In genomic region chr7:43071604-43072003, GRCh38 we compare ENCODE assay signal across 10 cellular contexts. TPM values are rescaled to one million over a fixed set of nuclear protein-coding genes. Genes with fewer than 3 reads are reported as not detected.
DNase-seq lines count a peak whose midpoint lies in the region; ATAC-seq, FAIRE-seq and TF ChIP-seq lines count a peak whose summit lies in the region.
"Had no signal": no experiment of that assay in that cellular context is flagged by ENCODE, and none has a peak within 500 bp of the region (broad histone marks: within the 10 kb centered on the region; RNA-seq: fewer than 3 reads in every experiment).

No MANE protein-coding gene starts in this region.

- no TSS peak for BruUV-seq in HCT116 (replicated peaks; lab: Mats Ljungman, UMichigan)

- CTCF ChIA-PET in HCT116 (lab: Charles Lee), result interaction anchor here (0.7 to 1.4 kb wide), 4 partner anchors 8 to 368 kb away, joined by 3 to 7 read pairs (median 4); no protein-coding TSS in a partner anchor

- no peak for TF ChIP-seq POLR2A in HCT116 (IDR thresholded peaks at IDR 0.05; ENCODE audit: borderline replicate concordance, extremely low read depth, insufficient read depth, insufficient read length)

- peak overlapping the region; percentile 75 for H2AFZ ChIP-seq in HCT116 (ENCODE audit: low read depth, low read length, poor library complexity, severe bottlenecking)

- POLR2A ChIA-PET in HCT116 (lab: Charles Lee), result no interaction called here

- H3K4me3 ChIP-seq in HCT116 (replicated peaks in 1 of 2; ENCODE audit: low read depth in 1 of 2, low read length in 2 of 2) (no peak overlapping the region), WI38 (ENCODE audit: low read depth, low read length) (no peak overlapping the region), heart right ventricle (no peak overlapping the region)

- no peaks in the 10 kb centered on the region for H4K20me1 ChIP-seq in HCT116 (ENCODE audit: insufficient read depth)

- peak; percentile 37 for TF ChIP-seq RAD21 in HCT116 (IDR thresholded peaks at IDR 0.05; ENCODE audit: low read depth)

- WGBS in heart right ventricle, 2 donors, result 37 to 38% methylated on average over 7 of the region's 7 CpGs

- no peaks in the 10 kb centered on the region for H3K4me1 ChIP-seq in HCT116 (ENCODE audit: control insufficient read depth in 1 of 2, insufficient read depth in 2 of 2, low read length in 2 of 2)
- H3K4me1 ChIP-seq in heart right ventricle, result no peaks in the 10 kb centered on the region

- H3K9me2 ChIP-seq in HCT116 (ENCODE audit: insufficient read depth), result no peaks in the 10 kb centered on the region

- H3K36me3 ChIP-seq in HCT116 (ENCODE audit: control insufficient read depth in 1 of 2, insufficient read depth in 2 of 2, low read length in 2 of 2) (no peaks in the 10 kb centered on the region), heart right ventricle (no peaks in the 10 kb centered on the region)

- TF ChIP-seq CTCF in HCT116 (IDR thresholded peaks at IDR 0.05 in 2 of 3, conservative IDR thresholded peaks at IDR 0.05 in 1 of 3; ENCODE audit: borderline replicate concordance in 1 of 3, insufficient read depth in 1 of 3, low read depth in 2 of 3, low read length in 2 of 3) (peak; percentile 23 to 82 (median 76); a peak in 4 of 6 replicates), WI38 (IDR thresholded peaks at IDR 0.05; ENCODE audit: low read depth, low read length) (peak; percentile 38), heart right ventricle (IDR thresholded peaks at IDR 0.05) (peak in 3 of 9 donors; percentile 20 to 31 (median 23))

- H3K4me2 ChIP-seq in HCT116 (ENCODE audit: low read length), result no peak overlapping the region

- RAD21 ChIA-PET in HCT116 (lab: Charles Lee; ENCODE audit: low non-redundant PET in 1 of 2, low total read pairs in 2 of 2, uncharacterized antibody in 2 of 2, unreplicated experiment in 2 of 2), result no interaction called here

- intact Hi-C loops in HCT116 (cut with micrococcal nuclease) (loop anchor here (5.0 kb wide), 1 partner anchor 191 kb away; no protein-coding TSS in a partner anchor), heart right ventricle (cut with DNase I) (no loop called here)

- H3K9me3 ChIP-seq in HCT116 (ENCODE audit: control insufficient read depth in 1 of 2, insufficient read depth in 1 of 2, low read depth in 1 of 2, low read length in 2 of 2) (no peaks in the 10 kb centered on the region), heart right ventricle (peaks cover 0 to 4% (median 0%) of the 10 kb centered on the region in 11 donors)

- no peaks in the 10 kb centered on the region for H3K27me3 ChIP-seq in HCT116 (ENCODE audit: insufficient read depth, low read length)
- H3K27me3 ChIP-seq in heart right ventricle, result peaks cover 0 to 44% (median 6%) of the 10 kb centered on the region in 7 donors

- no peak for FAIRE-seq in RCC 7860 (lab: Jason Lieb, UNC)

- no peaks in the 10 kb centered on the region for H3K79me2 ChIP-seq in HCT116 (ENCODE audit: insufficient read depth, low read length)

- no peak overlapping the region for H3K9ac ChIP-seq in HCT116 (ENCODE audit: low read length)

- ATAC-seq in HCT116 (peak; percentile 90), heart right ventricle (no peak), HG02840 (IDR thresholded peaks at IDR 0.05; ENCODE audit: low FRiP score, unreplicated experiment) (no peak)

- DNase-seq in CD1c-positive myeloid dendritic cell (ENCODE audit: extremely low spot score) (peak; percentile 13), HCT116 (ENCODE audit: low read depth, low spot score) (peak; percentile 12), left kidney (ENCODE audit: low read depth, low spot score) (peak; percentile 75), heart right ventricle (no peak), RCC 7860 (ENCODE audit: low spot score) (no peak), activated gamma-delta T cell treated with Interleukin-2 at 50 U/mL for 16 hours (no peak)
- DNase-seq: amygdala, NCI-H1930 had no signal

- no peak overlapping the region for H3K27ac ChIP-seq in HCT116 (ENCODE audit: low read depth, low read length)
- no peak overlapping the region for H3K27ac ChIP-seq in heart right ventricle

TF ChIP-seq in HCT116, 20 proteins besides CTCF, POLR2A, EP300 and RAD21:
- no peak for TF ChIP-seq ZFX (IDR thresholded peaks at IDR 0.05)
- no peak for TF ChIP-seq EGR1 (IDR thresholded peaks at IDR 0.05; ENCODE audit: low read depth)
- TF ChIP-seq ZBTB33 (IDR thresholded peaks at IDR 0.05; ENCODE audit: extremely low read depth, insufficient replicate concordance, low read length), result no peak
- TF ChIP-seq EZH2 (IDR thresholded peaks at IDR 0.05), result no peak
- no peak for TF ChIP-seq FOSL1 (IDR thresholded peaks at IDR 0.05; ENCODE audit: low read depth)
- TF ChIP-seq ELF1 (IDR thresholded peaks at IDR 0.05; ENCODE audit: borderline replicate concordance, low read depth), result no peak
- no peak for TF ChIP-seq JUND (IDR thresholded peaks at IDR 0.05)
- no peak for TF ChIP-seq CBX3 (IDR thresholded peaks at IDR 0.05; ENCODE audit: low read depth)
- no peak for TF ChIP-seq TCF7L2 (IDR thresholded peaks at IDR 0.05; ENCODE audit: borderline replicate concordance, extremely low read depth, insufficient read depth, insufficient read length)
- no peak for TF ChIP-seq ZNF274 (IDR thresholded peaks at IDR 0.05; ENCODE audit: low read depth, low read length)
- TF ChIP-seq YY1 (IDR thresholded peaks at IDR 0.05; ENCODE audit: extremely low read depth, insufficient replicate concordance, low read depth, low read length), result no peak
- no peak for TF ChIP-seq ATF3 (IDR thresholded peaks at IDR 0.05)
- no peak for TF ChIP-seq EZH2phosphoT487 (IDR thresholded peaks at IDR 0.05; ENCODE audit: borderline replicate concordance)
- no peak for TF ChIP-seq MAX (IDR thresholded peaks at IDR 0.05)
- TF ChIP-seq REST (IDR thresholded peaks at IDR 0.05; ENCODE audit: low read depth), result no peak
- TF ChIP-seq POLR2AphosphoS5 (IDR thresholded peaks at IDR 0.05; ENCODE audit: low read depth, low read length), result no peak

RNA-seq across cellular contexts. Expression of gene HECW1, which starts 40.8 kb away (rescaled TPM):
- total RNA-seq in HCT116 (2021; ENCODE audit: unreplicated experiment) (5.6 TPM), heart right ventricle (under 1 TPM in 1 of 10 donors, not detected in 9; 0.23 TPM)
- polyA plus RNA-seq in HCT116 (2012), result 2.8 and 3.1 TPM in 2 replicates
- under 1 TPM in 1 of 2 donors, not detected in 1; 0.07 TPM for polyA plus RNA-seq in heart right ventricle

Comparison
In these comparisons a context has a peak if more than half of its experiments do, and no peak if none do; other contexts are left out.
1. DNase-seq: peak in CD1c-positive myeloid dendritic cell (single experiment), HCT116 (single experiment) and left kidney (single experiment); none in heart right ventricle (0 of 2), RCC 7860 (single experiment) and activated gamma-delta T cell treated with Interleukin-2 at 50 U/mL for 16 hours (single experiment).